ENCODE assay signal across 19 cellular contexts in genomic region chr17:50618941-50619340, GRCh38. TPM values are rescaled to one million over a fixed set of nuclear protein-coding genes. Genes with fewer than 3 reads are reported as not detected.
DNase-seq lines count a peak whose midpoint lies in the region; ATAC-seq, FAIRE-seq and TF ChIP-seq lines count a peak whose summit lies in the region.
"Had no signal": no experiment of that assay in that cellular context is flagged by ENCODE, and none has a peak within 500 bp of the region (broad histone marks: within the 10 kb centered on the region; RNA-seq: fewer than 3 reads in every experiment).

No MANE protein-coding gene starts in this region.

- H3K27ac ChIP-seq in A549 (peak overlapping the region; percentile 65 to 71; a peak in 5 of 6 replicates), HCT116 (ENCODE audit: low read depth, low read length) (no peak overlapping the region; the same call in 1 of the 2 replicates), sigmoid colon (no peak overlapping the region)
- H3K27ac ChIP-seq: breast epithelium, testis had no signal

- H3K4me3 ChIP-seq in A549 (no peak overlapping the region), HCT116 (replicated peaks in 1 of 2; ENCODE audit: low read depth in 1 of 2, low read length in 2 of 2) (no peak overlapping the region), sigmoid colon (no peak overlapping the region)
- H3K4me3 ChIP-seq: breast epithelium, GM23338, testis had no signal

- H3K4me2 ChIP-seq in A549, result peak overlapping the region; percentile 4; the same call in 2 of the 3 replicates
- no peak overlapping the region for H3K4me2 ChIP-seq in HCT116 (ENCODE audit: low read length)
- H3K4me2 ChIP-seq: GM23338 had no signal

- ATAC-seq in A549, result peak; percentile 12 to 31; a peak in 2 of 6 replicates
- ATAC-seq in HCT116, result peak; percentile 24; the same call in 1 of the 2 replicates
- no peak for ATAC-seq in GM18867 (IDR thresholded peaks at IDR 0.05; ENCODE audit: unreplicated experiment)
- ATAC-seq: GM23338, left lobe of liver had no signal

- intact Hi-C loops in HCT116 (cut with micrococcal nuclease), result no loop called here
- intact Hi-C loops in sigmoid colon (cut with DNase I), result no loop called here

- no peaks in the 10 kb centered on the region for H3K27me3 ChIP-seq in HCT116 (ENCODE audit: insufficient read depth, low read length)
- peaks cover 0 to 17% (median 0%) of the 10 kb centered on the region in 3 donors for H3K27me3 ChIP-seq in sigmoid colon
- H3K27me3 ChIP-seq: testis had no signal

- no peak for TF ChIP-seq RAD21 in A549 (conservative IDR thresholded peaks at IDR 0.05 in 1 of 2, IDR thresholded peaks at IDR 0.05 in 1 of 2)
- no peak for TF ChIP-seq RAD21 in HCT116 (IDR thresholded peaks at IDR 0.05; ENCODE audit: low read depth)

- peaks cover 20% of the 10 kb centered on the region for H3K4me1 Mint-ChIP-seq in glutamatergic neuron (ENCODE audit: low read depth, unreplicated experiment)

- H3K36me3 Mint-ChIP-seq in glutamatergic neuron (ENCODE audit: unreplicated experiment), result no peaks in the 10 kb centered on the region
- H3K36me3 Mint-ChIP-seq: activated naive CD4-positive, alpha-beta T cell treated with anti-CD3 and anti-CD28 coated beads, Interleukin-2, amount 50 U/mL, for 24 hours had no signal

- H4K20me1 ChIP-seq in HCT116 (ENCODE audit: insufficient read depth), result no peaks in the 10 kb centered on the region

- TF ChIP-seq POLR2A in A549 (IDR thresholded peaks at IDR 0.05; ENCODE audit: low read length), result no peak
- no peak for TF ChIP-seq POLR2A in HCT116 (IDR thresholded peaks at IDR 0.05; ENCODE audit: borderline replicate concordance, extremely low read depth, insufficient read depth, insufficient read length)
- no peak for TF ChIP-seq POLR2A in sigmoid colon (IDR thresholded peaks at IDR 0.05)

- no peaks in the 10 kb centered on the region for H3K9me2 ChIP-seq in HCT116 (ENCODE audit: insufficient read depth)

- H3K9ac ChIP-seq in HCT116 (ENCODE audit: low read length), result no peak overlapping the region

- peaks cover 4% of the 10 kb centered on the region for H3K27me3 Mint-ChIP-seq in glutamatergic neuron (ENCODE audit: unreplicated experiment)

- no peaks in the 10 kb centered on the region for H3K9me3 ChIP-seq in A549
- H3K9me3 ChIP-seq in HCT116 (ENCODE audit: control insufficient read depth in 1 of 2, insufficient read depth in 1 of 2, low read depth in 1 of 2, low read length in 2 of 2), result no peaks in the 10 kb centered on the region
- H3K9me3 ChIP-seq in sigmoid colon, result no peaks in the 10 kb centered on the region
- H3K9me3 ChIP-seq: breast epithelium, testis had no signal

- FAIRE-seq in A549 (lab: Jason Lieb, UNC), result no peak

- RAD21 ChIA-PET in HCT116 (lab: Charles Lee; ENCODE audit: low non-redundant PET in 1 of 2, low total read pairs in 2 of 2, uncharacterized antibody in 2 of 2, unreplicated experiment in 2 of 2), result no interaction called here

- H3K79me2 ChIP-seq in HCT116 (ENCODE audit: insufficient read depth, low read length), result no peaks in the 10 kb centered on the region

- peaks cover 30% of the 10 kb centered on the region for H3K4me1 ChIP-seq in A549
- H3K4me1 ChIP-seq in HCT116 (ENCODE audit: control insufficient read depth in 1 of 2, insufficient read depth in 2 of 2, low read length in 2 of 2), result peaks cover 0 to 21% of the 10 kb centered on the region in 2 experiments; a peak in 2 of 4 replicates
- no peaks in the 10 kb centered on the region for H3K4me1 ChIP-seq in sigmoid colon
- H3K4me1 ChIP-seq: breast epithelium, testis had no signal

- BruUV-seq in HCT116 (replicated peaks; lab: Mats Ljungman, UMichigan), result no TSS peak

- DNase-seq in A549 (ENCODE audit: low read depth in 1 of 2, low spot score in 1 of 2), result no peak
- no peak for DNase-seq in HCT116 (ENCODE audit: low read depth, low spot score)
- DNase-seq in SKM-1 (lab: John Stamatoyannopoulos, UW; ENCODE audit: unreplicated experiment), result peak; percentile 59
- DNase-seq in glutamatergic neuron, result no peak
- no peak for DNase-seq in C1 segment of cervical spinal cord (lab: John Stamatoyannopoulos, UW)
- no peak for DNase-seq in sigmoid colon
- no peak for DNase-seq in H4 (ENCODE audit: low spot score)
- DNase-seq: activated CD4-positive, alpha-beta T cell treated with anti-CD3 and anti-CD28 coated beads for 48 hours; NCI-H1694 treated with DMSO at 0.1 percent for 48 hours; NCI-H526; retina; RPMI8226; T-helper 2 cell; testis had no signal

- no peak for TF ChIP-seq CTCF in A549 (IDR thresholded peaks at IDR 0.05)
- TF ChIP-seq CTCF in HCT116 (IDR thresholded peaks at IDR 0.05 in 2 of 3, conservative IDR thresholded peaks at IDR 0.05 in 1 of 3; ENCODE audit: borderline replicate concordance in 1 of 3, insufficient read depth in 1 of 3, low read depth in 2 of 3, low read length in 2 of 3), result no peak
- no peak for TF ChIP-seq CTCF in glutamatergic neuron (IDR thresholded peaks at IDR 0.05; ENCODE audit: partially characterized antibody, unreplicated experiment)
- no peak for TF ChIP-seq CTCF in sigmoid colon (IDR thresholded peaks at IDR 0.05)

- TF ChIP-seq EP300 in A549 (IDR thresholded peaks at IDR 0.05), result no peak
- TF ChIP-seq EP300 in sigmoid colon (IDR thresholded peaks at IDR 0.05), result no peak

- CTCF ChIA-PET in A549 (lab: Yijun Ruan, JAX), result interaction anchor here (0.8 to 48.0 kb wide), 8 partner anchors 9 to 146 kb away, joined by 3 to 2097 read pairs (median 8); partner anchors contain the start of genes ANKRD40 and SPATA20
- CTCF ChIA-PET in HCT116 (lab: Charles Lee), result interaction anchor here (1.7 to 2.7 kb wide), 2 partner anchors 9 to 11 kb away, joined by 8 to 11 read pairs; no protein-coding TSS in a partner anchor

- WGBS in A549 (ENCODE audit: missing lambda C conversion rate), result 82% methylated on average over 8 of the region's 11 CpGs
- 75 to 82% methylated on average over 11 of the region's 11 CpGs for WGBS in sigmoid colon, 2 donors

- H3K9me3 Mint-ChIP-seq in glutamatergic neuron (ENCODE audit: unreplicated experiment), result no peaks in the 10 kb centered on the region
- H3K9me3 Mint-ChIP-seq: activated naive CD4-positive, alpha-beta T cell treated with anti-CD3 and anti-CD28 coated beads, Interleukin-2, amount 50 U/mL, for 24 hours; GM23338 had no signal

- H2AFZ ChIP-seq in HCT116 (ENCODE audit: low read depth, low read length, poor library complexity, severe bottlenecking), result no peak overlapping the region
- H2AFZ ChIP-seq: GM23338 had no signal

- POLR2A ChIA-PET in A549 (lab: Yijun Ruan, JAX), result no interaction called here
- POLR2A ChIA-PET in HCT116 (lab: Charles Lee), result interaction anchor here (1.6 kb wide), 1 partner anchor 20 kb away, joined by 4 read pairs; no protein-coding TSS in a partner anchor

- H3K27ac Mint-ChIP-seq in glutamatergic neuron (ENCODE audit: unreplicated experiment), result peak overlapping the region; percentile 20
- H3K27ac Mint-ChIP-seq: activated naive CD4-positive, alpha-beta T cell treated with anti-CD3 and anti-CD28 coated beads, Interleukin-2, amount 50 U/mL, for 24 hours; GM23338 had no signal

- H3K36me3 ChIP-seq in HCT116 (ENCODE audit: control insufficient read depth in 1 of 2, insufficient read depth in 2 of 2, low read length in 2 of 2), result no peaks in the 10 kb centered on the region
- no peaks in the 10 kb centered on the region for H3K36me3 ChIP-seq in sigmoid colon
- H3K36me3 ChIP-seq: breast epithelium had no signal

- no peak overlapping the region for H3K4me3 Mint-ChIP-seq in glutamatergic neuron (ENCODE audit: unreplicated experiment)
- H3K4me3 Mint-ChIP-seq: activated naive CD4-positive, alpha-beta T cell treated with anti-CD3 and anti-CD28 coated beads, Interleukin-2, amount 50 U/mL, for 24 hours; GM23338 had no signal

TF ChIP-seq in A549, 52 proteins besides CTCF, POLR2A, EP300 and RAD21 (continues in another document):
- TF ChIP-seq NFE2L2 (conservative IDR thresholded peaks at IDR 0.05; ENCODE audit: low read length), result no peak
- no peak for TF ChIP-seq RNF2 (IDR thresholded peaks at IDR 0.05; ENCODE audit: borderline replicate concordance, low read depth)
- no peak for TF ChIP-seq CBX2 (IDR thresholded peaks at IDR 0.05; ENCODE audit: borderline replicate concordance, low read depth)
- TF ChIP-seq RCOR1 (IDR thresholded peaks at IDR 0.05; ENCODE audit: low read depth, low read length), result no peak

TF ChIP-seq in HCT116, 20 proteins besides CTCF, POLR2A, EP300 and RAD21 (continues in another document):
- no peak for TF ChIP-seq TCF7L2 (IDR thresholded peaks at IDR 0.05; ENCODE audit: borderline replicate concordance, extremely low read depth, insufficient read depth, insufficient read length)
- no peak for TF ChIP-seq EGR1 (IDR thresholded peaks at IDR 0.05; ENCODE audit: low read depth)
- TF ChIP-seq ZFX (IDR thresholded peaks at IDR 0.05), result no peak
- TF ChIP-seq SIN3A (IDR thresholded peaks at IDR 0.05; ENCODE audit: low read depth), result no peak
- no peak for TF ChIP-seq EZH2phosphoT487 (IDR thresholded peaks at IDR 0.05; ENCODE audit: borderline replicate concordance)
- TF ChIP-seq CEBPB (IDR thresholded peaks at IDR 0.05; ENCODE audit: low read depth), result no peak

RNA-seq across cellular contexts. Expression of gene ABCC3, which starts 15.7 kb away (rescaled TPM):
- polyA plus RNA-seq in A549 (2011; rRNA removed), result 342 and 442 TPM in 2 replicates
- 157 and 189 TPM in 2 replicates for polyA plus RNA-seq in A549 (2012; cell fraction: cytosol; rRNA removed)
- 1,165 and 1,226 TPM in 2 replicates for polyA plus RNA-seq in A549 (2012; cell fraction: nucleus; rRNA removed)
- 225 to 288 TPM (median 248 TPM) in 3 replicates for polyA plus RNA-seq in A549 (2017; fragmentation: RNase III; extraction: RNeasy Plus Mini Kit Qiagen cat#74134 plus additional on column Dnase treatment)
- polyA minus RNA-seq in A549 (2011; rRNA and poly(A)+ RNA removed), result 586 and 639 TPM in 2 replicates
- 66.2 TPM for total RNA-seq in HCT116 (2021; ENCODE audit: unreplicated experiment)
- 40.1 and 55.8 TPM in 2 replicates for polyA plus RNA-seq in HCT116 (2012)
- not detected for total RNA-seq in glutamatergic neuron (ENCODE audit: unreplicated experiment)
- total RNA-seq in sigmoid colon, result 1 to 10 TPM in 3 of 4 donors, under 1 TPM in 1; 0.71 to 2.6 (median 1.8) TPM
- 10 to 100 TPM; 11.4 to 94.1 (median 12.3) TPM for polyA plus RNA-seq in sigmoid colon
- 15.2 and 16.0 TPM in 2 replicates for total RNA-seq in H4 (2014; rRNA removed; shearing (Covaris generic))
- total RNA-seq: GM23338 had no signal
- polyA plus RNA-seq: GM23338 had no signal

RNA-seq across cellular contexts. Expression of gene CACNA1G, which starts 58.4 kb away (rescaled TPM):
- polyA plus RNA-seq in A549 (2011; rRNA removed) (4.0 and 4.9 TPM in 2 replicates), A549 (2017; fragmentation: RNase III; extraction: RNeasy Plus Mini Kit Qiagen cat#74134 plus additional on column Dnase treatment) (7.5 to 9.0 TPM (median 8.9 TPM) in 3 replicates), sigmoid colon (under 1 TPM in 2 of 3 donors, not detected in 1; under 0.01 to 0.20 TPM)
- 11.2 and 17.6 TPM in 2 replicates for polyA plus RNA-seq in A549 (2012; cell fraction: cytosol; rRNA removed)
- 33.3 and 39.5 TPM in 2 replicates for polyA plus RNA-seq in A549 (2012; cell fraction: nucleus; rRNA removed)
- polyA minus RNA-seq in A549 (2011; rRNA and poly(A)+ RNA removed), result 2.9 and 6.9 TPM in 2 replicates
- total RNA-seq in HCT116 (2021; ENCODE audit: unreplicated experiment) (3.4 TPM), glutamatergic neuron (ENCODE audit: unreplicated experiment) (2.2 TPM), sigmoid colon (1 to 10 TPM in 1 of 4 donors, under 1 TPM in 3; 0.33 to 1.4 (median 0.59) TPM)
- polyA plus RNA-seq in HCT116 (2012), result 1.3 and 1.7 TPM in 2 replicates
- 0.97 and 1.7 TPM in 2 replicates for total RNA-seq in H4 (2014; rRNA removed; shearing (Covaris generic))

Comparison
In these comparisons a context has a peak if more than half of its experiments do, and no peak if none do; other contexts are left out.
1. H3K27ac ChIP-seq: peak in A549 (2 of 2); none in HCT116 (single experiment) and sigmoid colon (0 of 4).